8 cellular contexts compared by ENCODE assay signal in the genomic region with DNA sequence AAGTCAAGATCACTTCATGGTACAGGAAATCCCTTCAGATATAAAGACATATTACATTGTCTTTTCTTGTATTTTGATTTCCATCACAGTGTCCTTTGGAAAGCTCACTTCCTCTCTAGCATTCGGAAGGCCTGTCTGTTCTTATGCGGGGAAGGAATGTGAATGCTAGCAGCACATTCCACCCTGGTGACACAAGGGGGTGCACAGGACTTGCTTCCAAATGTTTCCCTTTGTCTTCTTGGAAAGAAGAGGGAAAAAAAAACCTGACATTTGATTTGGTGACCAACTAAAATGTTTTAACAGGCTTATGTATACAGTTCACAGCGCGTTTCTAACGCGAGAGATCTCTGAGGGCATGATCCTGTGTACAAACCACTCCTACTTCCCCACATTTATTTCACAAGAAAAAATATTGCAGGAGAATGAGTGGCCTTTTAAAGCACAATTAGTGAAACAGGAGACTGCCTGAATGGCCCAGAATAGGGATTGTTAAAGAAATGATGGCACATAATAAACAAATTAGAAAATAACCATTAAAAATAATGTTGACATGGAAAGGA.
DNase-seq lines count a peak whose midpoint lies in the region; ATAC-seq and TF ChIP-seq lines count a peak whose summit lies in the region.

No MANE protein-coding gene starts in this region.

- peaks cover 0 to 11% of the 10 kb centered on the region in 2 donors for H3K27me3 Mint-ChIP-seq in effector memory CD8-positive, alpha-beta T cell

- TF ChIP-seq CTCF in fibroblast of pulmonary artery (IDR thresholded peaks at IDR 0.05; ENCODE audit: low read length, missing control alignments) = peak; percentile 51

- no peak for ATAC-seq in GM19324 (IDR thresholded peaks at IDR 0.05; ENCODE audit: low FRiP score, unreplicated experiment)
- no peak for ATAC-seq in effector memory CD8-positive, alpha-beta T cell (replicated peaks)

- H3K27ac Mint-ChIP-seq in effector memory CD8-positive, alpha-beta T cell = no peak overlapping the region

- no peaks in the 10 kb centered on the region for H3K36me3 Mint-ChIP-seq in effector memory CD8-positive, alpha-beta T cell (ENCODE audit: insufficient read depth)

- H3K27me3 ChIP-seq in neuron (ENCODE audit: insufficient read depth, low read length) = no peaks in the 10 kb centered on the region

- H3K4me3 Mint-ChIP-seq in effector memory CD8-positive, alpha-beta T cell = no peak overlapping the region

- in situ Hi-C loops in G401 (cut with HindIII; ENCODE audit: low sequenced_read_pairs) = no loop called here

- H3K9me3 Mint-ChIP-seq in effector memory CD8-positive, alpha-beta T cell = no peaks in the 10 kb centered on the region

- H3K4me1 ChIP-seq in neuron (ENCODE audit: insufficient read depth, low read length) = peaks cover 5% of the 10 kb centered on the region

- H3K4me1 Mint-ChIP-seq in effector memory CD8-positive, alpha-beta T cell (ENCODE audit: low read depth in 2 of 2) = no peaks in the 10 kb centered on the region

- H2AFZ ChIP-seq in neuron (ENCODE audit: low read depth, low read length) = peak overlapping the region; percentile 27

- H3K4me3 ChIP-seq in fibroblast of pulmonary artery (replicated peaks; ENCODE audit: low read depth, low read length) (no peak overlapping the region), neuron (ENCODE audit: low read length) (peak overlapping the region; percentile 36)

- no peaks in the 10 kb centered on the region for H3K9me3 ChIP-seq in neuron (ENCODE audit: low read length)

- H3K36me3 ChIP-seq in neuron (ENCODE audit: insufficient read depth, low read length) = no peaks in the 10 kb centered on the region

- DNase-seq in G401 (ENCODE audit: low spot score) (peak; percentile 30), NCI-H460 (ENCODE audit: extremely low read depth, low read depth) (peak; percentile 2), fibroblast of pulmonary artery (ENCODE audit: low read depth) (peak; percentile 70), GF-D8 (lab: John Stamatoyannopoulos, UW) (no peak)
- DNase-seq in activated effector memory CD4-positive, alpha-beta T cell treated with Interleukin-2 at 50 U/mL for 16 hours = no peak
- no peak for DNase-seq in effector memory CD8-positive, alpha-beta T cell

Comparison
In these comparisons a context has a peak if more than half of its experiments do, and no peak if none do; other contexts are left out.
1. DNase-seq: peak in G401 (single experiment), NCI-H460 (single experiment) and fibroblast of pulmonary artery (single experiment); none in GF-D8 (single experiment), activated effector memory CD4-positive, alpha-beta T cell treated with Interleukin-2 at 50 U/mL for 16 hours (single experiment) and effector memory CD8-positive, alpha-beta T cell (0 of 3).